Comparison of ENCODE assay signal across 12 cellular contexts in genomic region chr2:33133436-33133835, GRCh38.
DNase-seq lines count a peak whose midpoint lies in the region; ATAC-seq, FAIRE-seq and TF ChIP-seq lines count a peak whose summit lies in the region.
"Had no signal": no experiment of that assay in that cellular context is flagged by ENCODE, and none has a peak within 500 bp of the region (broad histone marks: within the 10 kb centered on the region; RNA-seq: fewer than 3 reads in every experiment).

No MANE protein-coding gene starts in this region.

- no peaks in the 10 kb centered on the region for H3K36me3 ChIP-seq in K562 (ENCODE audit: control insufficient read depth, insufficient read depth, low read length)
- H3K36me3 ChIP-seq in keratinocyte (ENCODE audit: control insufficient read depth in 2 of 2, extremely low read depth in 1 of 2, insufficient read depth in 2 of 2, low read length in 2 of 2): no peaks in the 10 kb centered on the region

- dilution Hi-C loops in keratinocyte (cut with MboI; ENCODE audit: extremely low pct_ligation_motif_present, low sequenced_read_pairs): no loop called here

- CTCF ChIA-PET in K562 (lab: Yijun Ruan, JAX; ENCODE audit: low intra/inter-chr PET ratio): no interaction called here

- no peak overlapping the region; the same call in 1 of the 2 replicates for H2AFZ ChIP-seq in K562 (ENCODE audit: low read depth, low read length)
- no peak overlapping the region for H2AFZ ChIP-seq in keratinocyte (ENCODE audit: control insufficient read depth, low read length)

- TF ChIP-seq RAD21 in K562 (CRISPR knock-in tag; conservative IDR thresholded peaks at IDR 0.05 in 1 of 2, IDR thresholded peaks at IDR 0.05 in 1 of 2): no peak

- H3K9me3 ChIP-seq in K562 (replicated peaks; ENCODE audit: control insufficient read depth, insufficient read depth, low read depth, low read length) (no peaks in the 10 kb centered on the region), keratinocyte (ENCODE audit: control insufficient read depth, low read depth, low read length) (no peaks in the 10 kb centered on the region)

- H3K27ac ChIP-seq in K562 (ENCODE audit: extremely low read depth, low read depth, low read length) (no peak overlapping the region), keratinocyte (ENCODE audit: control insufficient read depth, insufficient read depth, low read length) (no peak overlapping the region), skin epidermis (peak overlapping the region in 11 of 21 experiments; percentile 23 to 85 (median 42))

- 15% methylated on average over 4 of the region's 4 CpGs for WGBS in K562 (ENCODE audit: insufficient coverage, low coverage, missing lambda C conversion rate)

- no peak for TF ChIP-seq EP300 in K562 (IDR thresholded peaks at IDR 0.05; ENCODE audit: low read length)

- H3K79me2 ChIP-seq in K562 (ENCODE audit: control insufficient read depth, insufficient read depth, low read length): no peaks in the 10 kb centered on the region
- H3K79me2 ChIP-seq in keratinocyte (ENCODE audit: control insufficient read depth, insufficient read depth, low read length): no peaks in the 10 kb centered on the region

- TF ChIP-seq CTCF in K562 (IDR thresholded peaks at IDR 0.05 in 2 of 3, conservative IDR thresholded peaks at IDR 0.05 in 1 of 3; ENCODE audit: insufficient read depth in 2 of 3, low read depth in 1 of 3, low read length in 3 of 3): no peak
- no peak for TF ChIP-seq CTCF in keratinocyte (optimal IDR thresholded peaks at IDR 0.05 in 1 of 3, IDR thresholded peaks at IDR 0.05 in 1 of 3, conservative IDR thresholded peaks at IDR 0.05 in 1 of 3; ENCODE audit: extremely low read depth in 1 of 3, insufficient read depth in 2 of 3, low read length in 3 of 3)

- H3K4me2 ChIP-seq in K562 (ENCODE audit: insufficient read depth, low read length) (peak overlapping the region; percentile 10; the same call in 1 of the 2 replicates), keratinocyte (ENCODE audit: control insufficient read depth, extremely low read depth, insufficient read depth, low read depth, low read length) (no peak overlapping the region)

- H3K4me3 ChIP-seq in K562 (no peak overlapping the region), keratinocyte (ENCODE audit: control insufficient read depth in 2 of 3, extremely low read depth in 1 of 3, insufficient read depth in 2 of 3, low read depth in 1 of 3, low read length in 3 of 3) (no peak overlapping the region), skin epidermis (no peak overlapping the region)

- H3K4me1 ChIP-seq in K562 (replicated peaks in 1 of 2; ENCODE audit: control insufficient read depth in 2 of 2, insufficient read depth in 2 of 2, low read length in 2 of 2) (peaks cover 0 to 21% of the 10 kb centered on the region in 2 experiments; a peak in 4 of 5 replicates), keratinocyte (ENCODE audit: control insufficient read depth, extremely low read depth, insufficient read depth, low read length) (peaks cover 38% of the 10 kb centered on the region)

- BruUV-seq in K562 (replicated peaks; lab: Mats Ljungman, UMichigan): no TSS peak

- H3K9me1 ChIP-seq in K562 (ENCODE audit: control insufficient read depth, insufficient read depth, low read length): no peaks in the 10 kb centered on the region
- no peaks in the 10 kb centered on the region for H3K9me1 ChIP-seq in keratinocyte (ENCODE audit: control insufficient read depth, extremely low read depth, insufficient read depth, low read length)

- DNase-seq in MV-4-11 (lab: John Stamatoyannopoulos, UW) (peak; percentile 80), K562 (ENCODE audit: extremely low read depth in 1 of 4, low spot score in 3 of 4) (peak in 2 of 4 experiments; percentile 16 to 18), keratinocyte (ENCODE audit: low read depth, low spot score) (no peak), SHP77 (lab: John Stamatoyannopoulos, UW) (no peak), cerebellum (ENCODE audit: low spot score) (no peak)
- DNase-seq: activated T-cell treated with anti-CD3 and anti-CD28 coated beads, Interleukin-2, amount 50 U/mL, for 48 hours; H9; NCI-H446 treated with DMSO at 0.1 percent for 48 hours; stimulated activated CD4-positive, alpha-beta T cell treated with anti-CD3 and anti-CD28 coated beads, Interleukin-2, amount 100 ng/mL, for 24 hours had no signal

- intact Hi-C loops in K562 (cut with micrococcal nuclease): loop anchor here (10.0 kb wide), 1 partner anchor 241 kb away; no protein-coding TSS in a partner anchor

- TF ChIP-seq POLR2A in K562 (conservative IDR thresholded peaks at IDR 0.05): no peak

- in situ Hi-C loops in K562 (cut with MboI): no loop called here

- POLR2A ChIA-PET in K562 (lab: Yijun Ruan, JAX): interaction anchor here (0.6 to 1.5 kb wide), 4 partner anchors 8 to 151 kb away, joined by 3 to 5 read pairs (median 3); no protein-coding TSS in a partner anchor

- peak; percentile 42 for FAIRE-seq in K562 (lab: Jason Lieb, UNC)
- peak; percentile 5 for FAIRE-seq in keratinocyte (lab: Jason Lieb, UNC)

- H3K27me3 ChIP-seq in K562 (ENCODE audit: control insufficient read depth in 2 of 2, insufficient read depth in 2 of 2, low read length in 2 of 2) (no peaks in the 10 kb centered on the region; a peak in 1 of 5 replicates), keratinocyte (ENCODE audit: control insufficient read depth, extremely low read depth, insufficient read depth, low read length) (no peaks in the 10 kb centered on the region)

- peak; percentile 64 for ATAC-seq in K562
- ATAC-seq in GM21529 (IDR thresholded peaks at IDR 0.05; ENCODE audit: unreplicated experiment): no peak
- ATAC-seq in GM18909 (IDR thresholded peaks at IDR 0.05; ENCODE audit: poor library complexity, unreplicated experiment): no peak

- peak overlapping the region in 1 of 2 experiments; percentile 27; a peak in 1 of 4 replicates for H3K9ac ChIP-seq in K562 (ENCODE audit: insufficient read depth in 1 of 2, low read depth in 2 of 2, low read length in 2 of 2)
- H3K9ac ChIP-seq in keratinocyte (ENCODE audit: control insufficient read depth, extremely low read depth, insufficient read depth, low read length): no peak overlapping the region

- H4K20me1 ChIP-seq in K562 (replicated peaks; ENCODE audit: control insufficient read depth, insufficient read depth, low read length) (no peaks in the 10 kb centered on the region), keratinocyte (ENCODE audit: control insufficient read depth, extremely low read depth, insufficient read depth, low read length) (no peaks in the 10 kb centered on the region)

TF ChIP-seq in K562, 482 proteins besides CTCF, POLR2A, EP300 and RAD21 (continues in another document):
- TF ChIP-seq RERE (CRISPR knock-in tag; IDR thresholded peaks at IDR 0.05; ENCODE audit: borderline replicate concordance) (no peak), CCAR2 (IDR thresholded peaks at IDR 0.05; ENCODE audit: low read depth, low read length) (no peak)

Comparison
In these comparisons a context has a peak if more than half of its experiments do, and no peak if none do; other contexts are left out.
1. H3K27ac ChIP-seq: peak in skin epidermis (11 of 21); none in K562 (single experiment) and keratinocyte (single experiment).